Comparison of ENCODE assay signal across 21 cellular contexts in genomic region chr9:118262191-118262590, GRCh38.
"Had no signal": no experiment of that assay in that cellular context is flagged by ENCODE, and none has a peak within 500 bp of the region (broad histone marks: within the 10 kb centered on the region; RNA-seq: fewer than 3 reads in every experiment).

No MANE protein-coding gene starts in this region.

- DNase-seq: Kasumi-1, MM.1S, NCI-H1048, NCI-H1105, NCI-H1417, NCI-H1436 treated with DMSO at 0.1 percent for 48 hours, NCI-H1694, NCI-H187 treated with DMSO at 0.1 percent for 48 hours, NCI-H2081 treated with DMSO at 0.1 percent for 48 hours, NCI-H2171, NCI-H226, NCI-H510A, NCI-H524 treated with DMSO at 0.1 percent for 48 hours, NCI-H82, SHP77, SK-N-SH had no signal

- H3K4me1 Mint-ChIP-seq: IgD-negative memory B cell had no signal

- H3K27ac Mint-ChIP-seq: IgD-negative memory B cell had no signal

- H3K27me3 Mint-ChIP-seq: IgD-negative memory B cell had no signal

- H3K9me3 ChIP-seq: SK-N-SH had no signal

- H3K4me2 ChIP-seq: KMS-11, SK-N-SH had no signal

- H3K9ac ChIP-seq: KMS-11, SK-N-SH had no signal

- H3K4me3 Mint-ChIP-seq: IgD-negative memory B cell had no signal

- H3K27ac ChIP-seq: HL-60, KMS-11, RWPE1 had no signal

- H3K4me3 ChIP-seq: K562 had no signal

- ATAC-seq: K562 had no signal
